3 cellular contexts compared by ENCODE assay signal in the genomic region with DNA sequence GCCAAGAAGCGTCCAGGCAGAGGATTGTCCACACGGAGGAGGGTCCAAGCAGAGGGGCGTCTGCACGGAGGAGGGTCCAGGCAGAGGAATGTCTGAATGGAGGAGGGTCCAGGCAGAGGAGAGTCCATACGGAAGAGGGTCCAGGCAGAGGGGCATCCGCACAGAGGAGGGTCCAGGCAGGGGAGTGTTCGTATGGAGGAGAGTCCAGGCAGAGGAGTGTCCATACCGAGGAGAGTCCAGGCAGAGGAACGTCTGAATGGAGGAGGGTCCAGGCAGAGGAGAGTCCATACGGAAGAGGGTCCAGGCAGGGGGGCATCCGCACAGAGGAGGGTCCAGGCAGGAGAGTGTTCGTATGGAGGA. TPM values are rescaled to one million over a fixed set of nuclear protein-coding genes. Genes with fewer than 3 reads are reported as not detected.
"Had no signal": no experiment of that assay in that cellular context is flagged by ENCODE, and none has a peak within 500 bp of the region (broad histone marks: within the 10 kb centered on the region; RNA-seq: fewer than 3 reads in every experiment).

No MANE protein-coding gene starts in this region.

RNA-seq across cellular contexts. Expression of gene F7, which starts 25.9 kb away (rescaled TPM):
- total RNA-seq: K562, M059J, SJCRH30 had no signal
